In the genomic region with DNA sequence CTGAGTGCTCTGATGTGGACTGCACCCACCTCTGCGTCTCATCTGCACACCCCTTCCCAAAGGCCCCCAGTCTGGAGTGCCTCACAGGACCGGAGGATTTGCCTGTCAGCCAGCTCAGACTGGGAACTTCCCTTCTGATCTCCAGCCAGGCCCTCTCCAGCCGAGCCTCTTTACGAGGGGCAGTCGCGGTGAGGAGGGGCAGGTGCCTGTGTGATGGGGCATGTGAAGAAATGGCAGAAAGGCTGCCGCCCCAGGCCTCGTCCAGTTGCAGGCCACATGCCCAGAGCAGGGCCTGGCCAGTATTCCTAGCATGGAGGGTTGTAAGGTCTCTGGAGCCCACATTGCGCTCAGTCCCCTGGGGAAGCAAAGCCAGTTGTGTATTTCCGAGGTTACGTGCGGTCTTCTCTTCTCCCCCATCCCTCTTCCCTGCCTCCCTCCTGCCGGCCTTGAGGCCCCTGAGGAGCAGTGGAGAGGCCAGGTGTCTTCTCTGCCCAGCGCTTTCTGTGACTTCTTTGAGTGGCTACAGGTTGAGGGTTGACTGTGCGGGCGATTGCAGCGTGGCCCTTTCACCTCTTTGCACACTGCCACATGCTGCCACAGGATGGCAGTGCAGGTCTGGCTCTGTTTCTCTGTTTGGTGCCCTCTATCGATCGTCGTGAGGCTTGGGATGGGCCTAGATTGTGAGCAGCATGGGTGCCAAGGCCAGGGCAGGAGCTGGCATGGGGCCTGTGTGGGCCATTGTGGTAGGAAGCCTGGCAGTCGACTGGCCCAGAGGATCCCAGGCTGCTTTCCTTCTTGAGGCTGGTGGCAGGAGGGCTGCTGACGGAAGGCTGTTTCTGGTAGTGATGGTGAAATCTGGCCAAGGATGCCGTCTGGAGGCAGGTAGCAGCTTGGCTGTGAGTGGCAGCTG, we compare ENCODE assay signal across 8 cellular contexts. TPM values are rescaled to one million over a fixed set of nuclear protein-coding genes. Genes with fewer than 3 reads are reported as not detected.
DNase-seq lines count a peak whose midpoint lies in the region; ATAC-seq and TF ChIP-seq lines count a peak whose summit lies in the region.

No MANE protein-coding gene starts in this region.

- peaks cover 61% of the 10 kb centered on the region for H3K4me1 Mint-ChIP-seq in activated naive CD4-positive, alpha-beta T cell treated with anti-CD3 and anti-CD28 coated beads, Interleukin-2, amount 10 ng/mL, durations not matched to agents 7 days and 5 days
- H3K4me1 Mint-ChIP-seq in progenitor cell of endocrine pancreas (ENCODE audit: low read depth): peaks cover 12% of the 10 kb centered on the region

- no peaks in the 10 kb centered on the region for H3K9me3 Mint-ChIP-seq in activated naive CD4-positive, alpha-beta T cell treated with anti-CD3 and anti-CD28 coated beads, Interleukin-2, amount 10 ng/mL, durations not matched to agents 7 days and 5 days
- no peaks in the 10 kb centered on the region for H3K9me3 Mint-ChIP-seq in progenitor cell of endocrine pancreas (ENCODE audit: low read depth)

- H3K4me2 ChIP-seq in SK-N-SH: no peak overlapping the region

- no peak overlapping the region for H3K9ac ChIP-seq in SK-N-SH

- peaks cover 0 to 24% of the 10 kb centered on the region in 2 experiments; a peak in 2 of 4 replicates for H3K4me1 ChIP-seq in SK-N-SH (ENCODE audit: control insufficient read depth in 1 of 2, insufficient read depth in 2 of 2, low read depth in 1 of 2, low read length in 1 of 2)

- H3K27me3 Mint-ChIP-seq in activated naive CD4-positive, alpha-beta T cell treated with anti-CD3 and anti-CD28 coated beads, Interleukin-2, amount 10 ng/mL, durations not matched to agents 7 days and 5 days: no peaks in the 10 kb centered on the region
- H3K27me3 Mint-ChIP-seq in progenitor cell of endocrine pancreas: no peaks in the 10 kb centered on the region

- peak; percentile 92 for TF ChIP-seq CTCF in SK-N-SH (IDR thresholded peaks at IDR 0.05)
- peak; percentile 70 for TF ChIP-seq CTCF in progenitor cell of endocrine pancreas (IDR thresholded peaks at IDR 0.05; ENCODE audit: unreplicated experiment)

- H3K27me3 ChIP-seq in SK-N-SH (ENCODE audit: insufficient read depth): no peaks in the 10 kb centered on the region

- no peaks in the 10 kb centered on the region for H3K9me3 ChIP-seq in SK-N-SH

- H4K20me1 ChIP-seq in SK-N-SH (ENCODE audit: insufficient read depth): peaks cover 83% of the 10 kb centered on the region

- H3K9me2 ChIP-seq in SK-N-SH: no peaks in the 10 kb centered on the region

- ATAC-seq in HG03457 (IDR thresholded peaks at IDR 0.05; ENCODE audit: unreplicated experiment): no peak

- H3K27ac Mint-ChIP-seq in activated naive CD4-positive, alpha-beta T cell treated with anti-CD3 and anti-CD28 coated beads, Interleukin-2, amount 10 ng/mL, durations not matched to agents 7 days and 5 days: peak overlapping the region; percentile 79
- H3K27ac Mint-ChIP-seq in progenitor cell of endocrine pancreas: peak overlapping the region; percentile 62

- CTCF ChIA-PET in SK-N-SH (lab: Yijun Ruan, JAX): interaction anchor here (0.6 to 39.4 kb wide), 27 partner anchors 9 to 329 kb away, joined by 3 to 1109 read pairs (median 4); a partner anchor contains a TSS
- CTCF ChIA-PET in activated naive CD4-positive, alpha-beta T cell treated with anti-CD3 and anti-CD28 coated beads, Interleukin-2, amount 10 ng/mL, durations not matched to agents 7 days and 5 days (lab: Charles Lee): interaction anchor here (0.6 to 15.6 kb wide), 16 partner anchors 10 to 329 kb away, joined by 3 to 197 read pairs (median 4); a partner anchor contains a TSS

- H3F3A ChIP-seq in SK-N-SH (replicated peaks; ENCODE audit: insufficient read depth): peaks cover 12% of the 10 kb centered on the region

- H2AFZ ChIP-seq in SK-N-SH (ENCODE audit: low read depth): no peak overlapping the region

- no peak for TF ChIP-seq EP300 in SK-N-SH (IDR thresholded peaks at IDR 0.05; ENCODE audit: borderline replicate concordance in 1 of 2, low read depth in 1 of 2, low read length in 1 of 2)

- DNase-seq in NCI-H524 (lab: John Stamatoyannopoulos, UW): peak; percentile 64 to 80
- no peak for DNase-seq in NCI-H524 treated with DMSO at 0.1 percent for 48 hours (lab: John Stamatoyannopoulos, UW)
- peak; percentile 97 for DNase-seq in HuH-7.5 (ENCODE audit: low spot score)
- peak; percentile 89 for DNase-seq in SK-N-SH
- peak; percentile 87 for DNase-seq in activated naive CD4-positive, alpha-beta T cell treated with anti-CD3 and anti-CD28 coated beads, Interleukin-2, amount 10 ng/mL, durations not matched to agents 7 days and 5 days
- DNase-seq in glomerular visceral epithelial cell (ENCODE audit: extremely low spot score): peak; percentile 68
- DNase-seq in progenitor cell of endocrine pancreas (ENCODE audit: low spot score, unreplicated experiment): peak; percentile 29

- WGBS in SK-N-SH (ENCODE audit: low lambda C conversion rate): 63% methylated on average over 3 of the region's 23 CpGs

- H3K79me2 ChIP-seq in SK-N-SH (ENCODE audit: insufficient read depth): peaks cover 72% of the 10 kb centered on the region

- peaks cover 75% of the 10 kb centered on the region for H3K36me3 Mint-ChIP-seq in activated naive CD4-positive, alpha-beta T cell treated with anti-CD3 and anti-CD28 coated beads, Interleukin-2, amount 10 ng/mL, durations not matched to agents 7 days and 5 days
- peaks cover 20% of the 10 kb centered on the region for H3K36me3 Mint-ChIP-seq in progenitor cell of endocrine pancreas (ENCODE audit: insufficient read depth)

- H3K27ac ChIP-seq in SK-N-SH (ENCODE audit: low read depth in 2 of 2, low read length in 1 of 2): no peak overlapping the region; a peak in 1 of 4 replicates

- H3K36me3 ChIP-seq in SK-N-SH (replicated peaks in 1 of 2; ENCODE audit: control insufficient read depth in 1 of 2, insufficient read depth in 2 of 2, low read length in 1 of 2): peaks cover 31 to 76% of the 10 kb centered on the region in 2 experiments

- H3K4me3 Mint-ChIP-seq in activated naive CD4-positive, alpha-beta T cell treated with anti-CD3 and anti-CD28 coated beads, Interleukin-2, amount 10 ng/mL, durations not matched to agents 7 days and 5 days: no peak overlapping the region
- H3K4me3 Mint-ChIP-seq in progenitor cell of endocrine pancreas (ENCODE audit: low read depth): no peak overlapping the region

- peak overlapping the region in 1 of 2 experiments; percentile 46; a peak in 1 of 4 replicates for H3K4me3 ChIP-seq in SK-N-SH (ENCODE audit: low read depth in 2 of 2, low read length in 1 of 2)

- TF ChIP-seq RAD21 in SK-N-SH (IDR thresholded peaks at IDR 0.05; ENCODE audit: low read length): peak; percentile 75

- POLR2A ChIA-PET in SK-N-SH (lab: Yijun Ruan, JAX): no interaction called here

TF ChIP-seq in SK-N-SH, 30 proteins besides CTCF, POLR2A, EP300 and RAD21:
- TF ChIP-seq, protein P1, sequence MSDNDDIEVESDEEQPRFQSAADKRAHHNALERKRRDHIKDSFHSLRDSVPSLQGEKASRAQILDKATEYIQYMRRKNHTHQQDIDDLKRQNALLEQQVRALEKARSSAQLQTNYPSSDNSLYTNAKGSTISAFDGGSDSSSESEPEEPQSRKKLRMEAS (IDR thresholded peaks at IDR 0.05; ENCODE audit: low read depth): peak; percentile 63; the same call in 1 of the 2 replicates
- TF ChIP-seq SMC3 (IDR thresholded peaks at IDR 0.05; ENCODE audit: low read depth, low read length) (peak; percentile 77), SIN3A (IDR thresholded peaks at IDR 0.05; ENCODE audit: borderline replicate concordance, low read depth, low read length) (peak; percentile 59; the same call in 1 of the 2 replicates), MXI1 (IDR thresholded peaks at IDR 0.05; ENCODE audit: low read depth, low read length) (peak; percentile 74), FOXJ3 (CRISPR knock-in tag; IDR thresholded peaks at IDR 0.05) (no peak), POLR2AphosphoS5 (IDR thresholded peaks at IDR 0.05; ENCODE audit: low read depth, low read length) (no peak), JUND (IDR thresholded peaks at IDR 0.05) (no peak)
- TF ChIP-seq, protein P2, sequence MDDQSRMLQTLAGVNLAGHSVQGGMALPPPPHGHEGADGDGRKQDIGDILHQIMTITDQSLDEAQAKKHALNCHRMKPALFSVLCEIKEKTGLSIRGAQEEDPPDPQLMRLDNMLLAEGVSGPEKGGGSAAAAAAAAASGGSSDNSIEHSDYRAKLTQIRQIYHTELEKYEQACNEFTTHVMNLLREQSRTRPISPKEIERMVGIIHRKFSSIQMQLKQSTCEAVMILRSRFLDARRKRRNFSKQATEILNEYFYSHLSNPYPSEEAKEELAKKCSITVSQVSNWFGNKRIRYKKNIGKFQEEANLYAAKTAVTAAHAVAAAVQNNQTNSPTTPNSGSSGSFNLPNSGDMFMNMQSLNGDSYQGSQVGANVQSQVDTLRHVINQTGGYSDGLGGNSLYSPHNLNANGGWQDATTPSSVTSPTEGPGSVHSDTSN (IDR thresholded peaks at IDR 0.05): no peak

RNA-seq across cellular contexts. Expression of a gene that starts 5.3 kb away (rescaled TPM):
- polyA plus RNA-seq in SK-N-SH (2012; rRNA removed): 67.7 and 72.4 TPM in 2 replicates
- 32.3 and 44.4 TPM in 2 replicates for polyA plus RNA-seq in SK-N-SH (2012; cell fraction: cytosol; rRNA removed)
- 210 and 306 TPM in 2 replicates for polyA plus RNA-seq in SK-N-SH (2012; cell fraction: nucleus; rRNA removed)
- 74.5 and 76.0 TPM in 2 replicates for total RNA-seq in progenitor cell of endocrine pancreas
